In genomic region chr18:55307505-55307904, GRCh38 we compare ENCODE assay signal across 18 cellular contexts.
A peak's percentile ranks its signal among the peaks of the same experiment; 100 is the strongest.
DNase-seq lines count a peak whose midpoint lies in the region; ATAC-seq, FAIRE-seq and TF ChIP-seq lines count a peak whose summit lies in the region.
"Had no signal": no experiment of that assay in that cellular context is flagged by ENCODE, and none has a peak within 500 bp of the region (broad histone marks: within the 10 kb centered on the region; RNA-seq: fewer than 3 reads in every experiment).

No MANE protein-coding gene starts in this region.

- H3F3A ChIP-seq in GM23248 (ENCODE audit: insufficient read depth), result 0 out of 2 replicates have a peak, but pooled peaks cover 5% of the 10 kb centered on the region

- no peaks in the 10 kb centered on the region for H4K20me1 ChIP-seq in GM23248 (ENCODE audit: insufficient read depth)

- 86 to 92% methylated on average over 3 of the region's 3 CpGs for WGBS in GM23248 (ENCODE audit: low coverage in 1 of 2, low lambda C conversion rate in 2 of 2, missing lambda C conversion rate in 2 of 2), 2 experiments

- no peak overlapping the region for H3K9ac ChIP-seq in GM23248

- H3K4me3 ChIP-seq in MG63, result no peak overlapping the region
- H3K4me3 ChIP-seq in GM23248, result no peak overlapping the region
- H3K4me3 ChIP-seq: breast epithelium, right lobe of liver had no signal

- no peak overlapping the region for H2AFZ ChIP-seq in GM23248

- peak; percentile 73 for FAIRE-seq in GM12892 (lab: Jason Lieb, UNC)

- peaks cover 98% of the 10 kb centered on the region for H3K79me2 ChIP-seq in GM23248 (ENCODE audit: insufficient read depth)

- H3K27ac ChIP-seq in GM23248, result no peak overlapping the region
- H3K27ac ChIP-seq: breast epithelium, right lobe of liver had no signal

- H3K9me3 ChIP-seq in MG63 (no peaks in the 10 kb centered on the region), GM23248 (ENCODE audit: low read depth) (no peaks in the 10 kb centered on the region)
- H3K9me3 ChIP-seq: breast epithelium, right lobe of liver had no signal

- in situ Hi-C loops in GM23248 (cut with MboI), result no loop called here

- peaks cover 13% of the 10 kb centered on the region for H3K4me1 ChIP-seq in GM23248 (ENCODE audit: insufficient read depth)
- H3K4me1 ChIP-seq: breast epithelium, right lobe of liver had no signal

- no peak overlapping the region for H3K4me2 ChIP-seq in GM23248 (ENCODE audit: unreplicated experiment)

- H3K27me3 ChIP-seq in MG63, result no peaks in the 10 kb centered on the region
- no peaks in the 10 kb centered on the region for H3K27me3 ChIP-seq in GM23248 (replicated peaks; ENCODE audit: insufficient read depth)
- H3K27me3 ChIP-seq: breast epithelium, right lobe of liver had no signal

- H3K9me2 ChIP-seq in GM23248 (ENCODE audit: insufficient read depth), result no peaks in the 10 kb centered on the region

- no peaks in the 10 kb centered on the region for H3K36me3 ChIP-seq in MG63
- H3K36me3 ChIP-seq in GM23248 (ENCODE audit: low read depth), result no peaks in the 10 kb centered on the region
- H3K36me3 ChIP-seq: breast epithelium, right lobe of liver had no signal

- ATAC-seq in GM19395 (IDR thresholded peaks at IDR 0.05; ENCODE audit: unreplicated experiment), result peak; percentile 62
- peak; percentile 41 for ATAC-seq in HG02870 (IDR thresholded peaks at IDR 0.05; ENCODE audit: unreplicated experiment)
- peak; percentile 39 for ATAC-seq in HG03565 (IDR thresholded peaks at IDR 0.05; ENCODE audit: unreplicated experiment)
- ATAC-seq: activated CD8-positive, alpha-beta T cell treated with anti-CD3 and anti-CD28 coated beads, Interleukin-2, amount 10 ng/mL, durations not matched to agents 7 days and 5 days; left colon; Panc1; right lobe of liver had no signal

- DNase-seq in GM12892 (ENCODE audit: insufficient read length) (no peak), NCI-H2081 treated with DMSO at 0.1 percent for 48 hours (lab: John Stamatoyannopoulos, UW) (no peak), MG63 (no peak), globus pallidus (ENCODE audit: low spot score) (no peak), GM23248 (no peak)
- DNase-seq: activated CD8-positive, alpha-beta T cell treated with anti-CD3 and anti-CD28 coated beads, Interleukin-2, amount 10 ng/mL, durations not matched to agents 7 days and 5 days; activated gamma-delta T cell treated with Interleukin-2 at 50 U/mL for 16 hours; DND-41; endodermal cell; KG1; left colon; right lobe of liver; T-helper 9 cell had no signal

- TF ChIP-seq POLR2A in GM12892 (IDR thresholded peaks at IDR 0.05; ENCODE audit: low read depth, low read length), result 0 out of 2 replicates have a peak, but pooled peaks have one; percentile 39
